In the genomic region with DNA sequence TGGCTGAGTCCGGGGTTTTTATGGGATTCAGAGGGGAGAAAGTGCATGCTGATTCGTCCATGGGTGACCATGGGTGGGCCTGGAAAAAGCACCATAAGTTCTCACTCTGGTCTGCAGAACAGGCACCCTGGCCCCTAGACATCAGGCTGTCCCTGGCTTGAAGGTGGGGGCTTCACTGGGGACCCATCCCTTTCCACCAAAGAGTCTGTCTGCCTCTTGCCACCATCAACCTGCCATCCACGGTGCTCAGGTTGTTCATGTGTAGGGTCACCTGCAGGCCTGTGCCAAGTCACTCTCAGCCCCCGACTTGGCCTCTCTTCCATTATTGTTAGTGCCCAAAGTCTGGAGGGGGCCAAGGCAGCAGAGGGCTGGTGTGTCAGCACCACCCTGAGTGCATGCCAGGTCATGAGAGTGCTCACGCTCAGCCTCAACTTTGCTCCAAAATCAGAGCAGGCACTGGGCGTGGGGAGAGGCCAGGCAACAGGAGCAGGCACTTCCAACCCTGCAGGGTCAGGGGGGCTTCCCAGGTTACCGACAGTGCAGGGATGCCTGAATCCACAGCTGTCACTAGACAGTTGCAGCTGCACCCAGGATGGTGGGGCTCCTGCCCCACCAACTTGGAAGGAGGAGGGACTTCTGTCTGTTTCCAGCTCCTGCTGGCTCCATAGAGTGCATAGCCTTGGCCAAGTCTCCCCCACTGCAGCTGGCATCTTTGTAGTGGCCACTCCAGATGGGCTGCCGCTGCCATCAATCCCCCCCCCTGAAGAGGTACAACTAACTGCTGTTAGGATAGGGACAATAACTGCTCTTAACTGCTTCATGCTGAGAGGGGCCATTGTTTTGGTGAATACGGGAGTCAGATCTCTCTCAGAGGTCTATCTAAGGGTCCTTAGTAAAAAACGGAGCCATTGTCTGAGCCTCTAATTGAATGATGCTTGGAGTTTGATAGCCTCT, we compare ENCODE assay signal across 28 cellular contexts.
A peak's percentile ranks its signal among the peaks of the same experiment; 100 is the strongest.
DNase-seq lines count a peak whose midpoint lies in the region; ATAC-seq and TF ChIP-seq lines count a peak whose summit lies in the region.
"Had no signal": no experiment of that assay in that cellular context is flagged by ENCODE, and none has a peak within 500 bp of the region (broad histone marks: within the 10 kb centered on the region; RNA-seq: fewer than 3 reads in every experiment).

No MANE protein-coding gene starts in this region.

- no peaks in the 10 kb centered on the region for H3K4me1 Mint-ChIP-seq in activated CD8-positive, alpha-beta memory T cell treated with anti-CD3 and anti-CD28 coated beads, Interleukin-2, amount 10 ng/mL, durations not matched to agents 7 days and 5 days
- H3K4me1 Mint-ChIP-seq: B cell; CD4-positive, alpha-beta memory T cell had no signal

- H3K27me3 ChIP-seq in iPS DF 6.9 (ENCODE audit: control insufficient read depth, insufficient read depth, low read length), result no peaks in the 10 kb centered on the region
- H3K27me3 ChIP-seq in thyroid gland, result no peaks in the 10 kb centered on the region
- H3K27me3 ChIP-seq: colonic mucosa, stomach, tibial artery had no signal

- no peak for TF ChIP-seq CTCF in thyroid gland (IDR thresholded peaks at IDR 0.05)

- H3K9me3 ChIP-seq in iPS DF 6.9 (ENCODE audit: control insufficient read depth, insufficient read depth, low read length), result no peaks in the 10 kb centered on the region
- H3K9me3 ChIP-seq in thyroid gland, result no peaks in the 10 kb centered on the region
- H3K9me3 ChIP-seq: colonic mucosa, SK-N-SH had no signal

- intact Hi-C loops in thyroid gland (cut with DNase I), result no loop called here

- H3K9me3 Mint-ChIP-seq in activated CD8-positive, alpha-beta memory T cell treated with anti-CD3 and anti-CD28 coated beads, Interleukin-2, amount 10 ng/mL, durations not matched to agents 7 days and 5 days (ENCODE audit: low read depth), result peaks cover 6% of the 10 kb centered on the region

- no CpG with 5 or more reads among the region's 10 CpGs for whole genome bisulfite sequencing in iPS DF 6.9 (ENCODE audit: insufficient coverage, insufficient read length)
- 59 to 71% methylated on average over 5 to 7 of the region's 10 CpGs for WGBS in thyroid gland, 2 donors

- no peak overlapping the region for H3K27ac Mint-ChIP-seq in activated CD8-positive, alpha-beta memory T cell treated with anti-CD3 and anti-CD28 coated beads, Interleukin-2, amount 10 ng/mL, durations not matched to agents 7 days and 5 days
- H3K27ac Mint-ChIP-seq: B cell; CD4-positive, alpha-beta memory T cell had no signal

- DNase-seq in DMS 273 (lab: John Stamatoyannopoulos, UW; ENCODE audit: unreplicated experiment) (peak; percentile 50), ELF-1 (ENCODE audit: low read depth, low spot score) (peak; percentile 14), NCI-H510A (lab: John Stamatoyannopoulos, UW) (peak; percentile 49), iPS DF 6.9 (ENCODE audit: low read depth, low spot score) (peak; percentile 4), thyroid gland (no peak), NOMO-1 treated with DMSO at 0.1 percent for 48 hours (lab: John Stamatoyannopoulos, UW; ENCODE audit: unreplicated experiment) (no peak)
- no peak for DNase-seq in activated CD4-positive, CD25-positive, alpha-beta regulatory T cell treated with anti-CD3 and anti-CD28 coated beads, Interleukin-2, amount 50 U/mL, for 72 hours
- DNase-seq in activated CD8-positive, alpha-beta memory T cell treated with anti-CD3 and anti-CD28 coated beads, Interleukin-2, amount 10 ng/mL, durations not matched to agents 7 days and 5 days, result no peak
- DNase-seq: ACHN; activated CD4-positive, CD25-positive, alpha-beta regulatory T cell; activated gamma-delta T cell treated with Interleukin-2 at 50 U/mL for 16 hours; activated T-cell treated with anti-CD3 and anti-CD28 coated beads, Interleukin-2, amount 50 U/mL, for 4 hours; CD4-positive, alpha-beta memory T cell; colonic mucosa; effector memory CD4-positive, alpha-beta T cell; EL; erythroblast; HCEC 1CT; Karpas-422; left ventricle myocardium superior; NCI-H1694; NK-92 treated with Interleukin-12 subunit alpha and Interleukin-12 subunit beta, amount 100 ng/mL, for 24 hours; SK-N-SH; stomach; tibial artery had no signal

- H3K4me1 ChIP-seq in iPS DF 6.9 (ENCODE audit: control insufficient read depth, insufficient read depth, low read length) (no peaks in the 10 kb centered on the region), thyroid gland (no peaks in the 10 kb centered on the region)
- H3K4me1 ChIP-seq: colonic mucosa, stomach, tibial artery had no signal

- CTCF ChIA-PET in activated CD8-positive, alpha-beta memory T cell treated with anti-CD3 and anti-CD28 coated beads, Interleukin-2, amount 10 ng/mL, durations not matched to agents 7 days and 5 days (lab: Charles Lee), result no interaction called here

- no peak for ATAC-seq in activated CD8-positive, alpha-beta memory T cell treated with anti-CD3 and anti-CD28 coated beads, Interleukin-2, amount 10 ng/mL, durations not matched to agents 7 days and 5 days
- ATAC-seq: activated T-cell treated with anti-CD3 and anti-CD28 coated beads, Interleukin-2, amount 50 U/mL, for 4 hours; left ventricle myocardium superior; right cardiac atrium; Right ventricle myocardium inferior had no signal

- H3K36me3 ChIP-seq in iPS DF 6.9 (ENCODE audit: control insufficient read depth, insufficient read depth, low read length) (no peaks in the 10 kb centered on the region), thyroid gland (no peaks in the 10 kb centered on the region)
- H3K36me3 ChIP-seq: colonic mucosa, stomach, tibial artery had no signal

- no peak overlapping the region for H3K27ac ChIP-seq in iPS DF 6.9 (ENCODE audit: low read length)
- H3K27ac ChIP-seq in thyroid gland, result no peak overlapping the region
- H3K27ac ChIP-seq: colonic mucosa, stomach, tibial artery had no signal

- no peaks in the 10 kb centered on the region for H3K27me3 Mint-ChIP-seq in activated CD8-positive, alpha-beta memory T cell treated with anti-CD3 and anti-CD28 coated beads, Interleukin-2, amount 10 ng/mL, durations not matched to agents 7 days and 5 days
- H3K27me3 Mint-ChIP-seq: B cell; CD4-positive, alpha-beta memory T cell had no signal

- H3K36me3 Mint-ChIP-seq in activated CD8-positive, alpha-beta memory T cell treated with anti-CD3 and anti-CD28 coated beads, Interleukin-2, amount 10 ng/mL, durations not matched to agents 7 days and 5 days, result no peaks in the 10 kb centered on the region
- H3K36me3 Mint-ChIP-seq: CD4-positive, alpha-beta memory T cell had no signal

- H3K4me3 ChIP-seq in iPS DF 6.9 (ENCODE audit: low read length) (no peak overlapping the region), thyroid gland (replicated peaks in 1 of 3) (no peak overlapping the region)
- H3K4me3 ChIP-seq: colonic mucosa, stomach, tibial artery had no signal

- no peak overlapping the region for H3K4me3 Mint-ChIP-seq in activated CD8-positive, alpha-beta memory T cell treated with anti-CD3 and anti-CD28 coated beads, Interleukin-2, amount 10 ng/mL, durations not matched to agents 7 days and 5 days
- H3K4me3 Mint-ChIP-seq: activated T-cell treated with anti-CD3 and anti-CD28 coated beads, Interleukin-2, amount 50 U/mL, for 4 hours; B cell; CD4-positive, alpha-beta memory T cell had no signal

- no peak for TF ChIP-seq POLR2A in thyroid gland (IDR thresholded peaks at IDR 0.05)

Comparison
In these comparisons a context has a peak if more than half of its experiments do, and no peak if none do; other contexts are left out.
1. DNase-seq: peak in DMS 273 (single experiment), ELF-1 (single experiment), NCI-H510A (single experiment) and iPS DF 6.9 (single experiment); none in activated CD4-positive, CD25-positive, alpha-beta regulatory T cell treated with anti-CD3 and anti-CD28 coated beads, Interleukin-2, amount 50 U/mL, for 72 hours (single experiment), thyroid gland (0 of 2), activated CD8-positive, alpha-beta memory T cell treated with anti-CD3 and anti-CD28 coated beads, Interleukin-2, amount 10 ng/mL, durations not matched to agents 7 days and 5 days (single experiment) and NOMO-1 treated with DMSO at 0.1 percent for 48 hours (single experiment).